Comparison of ENCODE assay signal across 9 cellular contexts in the genomic region with DNA sequence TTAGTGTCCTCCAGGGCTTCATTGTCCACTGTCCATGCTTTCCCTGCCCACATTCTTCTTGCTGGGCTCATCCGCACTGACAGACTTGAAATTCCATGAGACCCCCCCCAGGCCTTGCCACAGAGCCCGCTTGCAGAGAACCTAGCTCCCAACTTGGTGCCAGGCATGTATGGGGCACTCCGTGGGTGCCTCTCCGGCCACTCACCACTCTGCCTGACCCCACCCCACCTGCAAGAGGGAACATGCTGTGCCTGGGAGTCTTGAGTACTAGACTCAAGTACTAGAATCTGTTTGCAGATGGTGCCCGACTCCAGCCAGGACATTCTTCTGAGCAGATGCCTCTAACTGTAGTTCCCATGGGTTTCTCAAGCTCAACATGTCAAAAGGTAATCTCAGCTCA. TPM values are rescaled to one million over a fixed set of nuclear protein-coding genes. Genes with fewer than 3 reads are reported as not detected.
DNase-seq lines count a peak whose midpoint lies in the region; ATAC-seq and TF ChIP-seq lines count a peak whose summit lies in the region.
"Had no signal": no experiment of that assay in that cellular context is flagged by ENCODE, and none has a peak within 500 bp of the region (broad histone marks: within the 10 kb centered on the region; RNA-seq: fewer than 3 reads in every experiment).

No MANE protein-coding gene starts in this region.

- peaks cover 14% of the 10 kb centered on the region for H3K36me3 Mint-ChIP-seq in activated CD4-positive, alpha-beta T cell treated with anti-CD3 and anti-CD28 coated beads, Interleukin-2, amount 10 ng/mL, durations not matched to agents 7 days and 5 days (ENCODE audit: low read depth)
- no peaks in the 10 kb centered on the region for H3K36me3 Mint-ChIP-seq in endodermal cell (ENCODE audit: low read depth)

- peaks cover 62% of the 10 kb centered on the region for H3K4me1 Mint-ChIP-seq in activated CD4-positive, alpha-beta T cell treated with anti-CD3 and anti-CD28 coated beads, Interleukin-2, amount 10 ng/mL, durations not matched to agents 7 days and 5 days
- H3K4me1 Mint-ChIP-seq in endodermal cell: peaks cover 14% of the 10 kb centered on the region

- H3K27ac Mint-ChIP-seq in activated CD4-positive, alpha-beta T cell treated with anti-CD3 and anti-CD28 coated beads, Interleukin-2, amount 10 ng/mL, durations not matched to agents 7 days and 5 days: peak overlapping the region; percentile 83
- no peak overlapping the region for H3K27ac Mint-ChIP-seq in endodermal cell

- H3K4me3 Mint-ChIP-seq in activated CD4-positive, alpha-beta T cell treated with anti-CD3 and anti-CD28 coated beads, Interleukin-2, amount 10 ng/mL, durations not matched to agents 7 days and 5 days: no peak overlapping the region
- no peak overlapping the region for H3K4me3 Mint-ChIP-seq in endodermal cell

- H3K9me3 Mint-ChIP-seq in activated CD4-positive, alpha-beta T cell treated with anti-CD3 and anti-CD28 coated beads, Interleukin-2, amount 10 ng/mL, durations not matched to agents 7 days and 5 days: no peaks in the 10 kb centered on the region
- H3K9me3 Mint-ChIP-seq in endodermal cell: no peaks in the 10 kb centered on the region

- no peak overlapping the region for H3K27ac ChIP-seq in iPS-20b (ENCODE audit: low read length)
- no peak overlapping the region for H3K27ac ChIP-seq in endodermal cell (ENCODE audit: low read depth, low read length)
- H3K27ac ChIP-seq: cardiac muscle cell had no signal

- POLR2A ChIA-PET in activated CD4-positive, alpha-beta T cell treated with anti-CD3 and anti-CD28 coated beads, Interleukin-2, amount 10 ng/mL, durations not matched to agents 7 days and 5 days (lab: Charles Lee): no interaction called here

- H3K27me3 ChIP-seq in iPS-20b (ENCODE audit: insufficient read depth, low read length) (no peaks in the 10 kb centered on the region), endodermal cell (ENCODE audit: control insufficient read depth, insufficient read depth, low read length, poor library complexity, severe bottlenecking) (peaks cover 38% of the 10 kb centered on the region)
- H3K27me3 ChIP-seq: cardiac muscle cell had no signal

- no peaks in the 10 kb centered on the region for H3K36me3 ChIP-seq in iPS-20b (ENCODE audit: insufficient read depth, low read depth, low read length)
- no peaks in the 10 kb centered on the region for H3K36me3 ChIP-seq in endodermal cell (ENCODE audit: control insufficient read depth, insufficient read depth, low read length)
- H3K36me3 ChIP-seq: cardiac muscle cell had no signal

- no peaks in the 10 kb centered on the region for H3K27me3 Mint-ChIP-seq in activated CD4-positive, alpha-beta T cell treated with anti-CD3 and anti-CD28 coated beads, Interleukin-2, amount 10 ng/mL, durations not matched to agents 7 days and 5 days
- peaks cover 24% of the 10 kb centered on the region for H3K27me3 Mint-ChIP-seq in endodermal cell (ENCODE audit: insufficient read depth)

- CTCF ChIA-PET in activated CD4-positive, alpha-beta T cell treated with anti-CD3 and anti-CD28 coated beads, Interleukin-2, amount 10 ng/mL, durations not matched to agents 7 days and 5 days (lab: Charles Lee): interaction anchor here (0.9 to 4.5 kb wide), 7 partner anchors 9 to 144 kb away, joined by 3 to 44 read pairs (median 3); no protein-coding TSS in a partner anchor

- 91 to 93% methylated on average over 5 of the region's 5 CpGs for WGBS in endodermal cell (ENCODE audit: insufficient coverage in 1 of 2, insufficient read length in 1 of 2), 2 experiments

- H3K9ac ChIP-seq in iPS-20b (ENCODE audit: low read depth, low read length): no peak overlapping the region
- no peak overlapping the region for H3K9ac ChIP-seq in endodermal cell (ENCODE audit: extremely low read depth, low read length, poor library complexity, severe bottlenecking)

- no peak for TF ChIP-seq CTCF in endodermal cell (conservative IDR thresholded peaks at IDR 0.05)

- H3K9me3 ChIP-seq in iPS-20b (ENCODE audit: insufficient read depth, low read depth, low read length) (no peaks in the 10 kb centered on the region), endodermal cell (ENCODE audit: control insufficient read depth, low read length) (no peaks in the 10 kb centered on the region)

- no peak for DNase-seq in activated CD4-positive, alpha-beta T cell treated with anti-CD3 and anti-CD28 coated beads, Interleukin-2, amount 10 ng/mL, durations not matched to agents 7 days and 5 days
- no peak for DNase-seq in activated CD4-positive, alpha-beta T cell treated with anti-CD3 and anti-CD28 coated beads for 48 hours
- DNase-seq in activated CD8-positive, alpha-beta memory T cell treated with anti-CD3 and anti-CD28 coated beads, Interleukin-2, amount 50 U/mL, for 48 hours: peak; percentile 46
- DNase-seq in stimulated activated CD8-positive, alpha-beta memory T cell treated with anti-CD3 and anti-CD28 coated beads, Interleukin-4, amount 100 ng/mL, for 48 hours: peak; percentile 22
- DNase-seq in endodermal cell: no peak
- DNase-seq in NCI-H345 treated with DMSO at 0.1 percent for 48 hours (lab: John Stamatoyannopoulos, UW; ENCODE audit: unreplicated experiment): no peak

- ATAC-seq in GM19452 (IDR thresholded peaks at IDR 0.05; ENCODE audit: unreplicated experiment): no peak

- H3K4me3 ChIP-seq in iPS-20b (ENCODE audit: low read length): 0 out of 2 replicates have a peak overlapping the region, but pooled peaks have one; percentile 11
- H3K4me3 ChIP-seq in endodermal cell (ENCODE audit: low read length): no peak overlapping the region
- H3K4me3 ChIP-seq: cardiac muscle cell had no signal

- H3K4me1 ChIP-seq in iPS-20b (ENCODE audit: insufficient read depth, low read length) (peaks cover 26% of the 10 kb centered on the region), endodermal cell (ENCODE audit: control insufficient read depth, insufficient read depth, low read length) (peaks cover 3% of the 10 kb centered on the region)

RNA-seq across cellular contexts. Expression of a gene that starts 47.9 kb away (rescaled TPM):
- total RNA-seq in activated CD4-positive, alpha-beta T cell treated with anti-CD3 and anti-CD28 coated beads, Interleukin-2, amount 10 ng/mL, durations not matched to agents 7 days and 5 days: 10 to 100 TPM; 18.6 to 20.3 TPM
- 1 to 10 TPM; 4.7 to 5.3 TPM for total RNA-seq in endodermal cell
- polyA plus RNA-seq in endodermal cell (2013, experiment 1 of 2): 9.3 TPM
- polyA plus RNA-seq in endodermal cell (2013, experiment 2 of 2): 7.7 TPM

Comparison
In these comparisons a context has a peak if more than half of its experiments do, and no peak if none do; other contexts are left out.
1. DNase-seq: peak in activated CD8-positive, alpha-beta memory T cell treated with anti-CD3 and anti-CD28 coated beads, Interleukin-2, amount 50 U/mL, for 48 hours (single experiment) and stimulated activated CD8-positive, alpha-beta memory T cell treated with anti-CD3 and anti-CD28 coated beads, Interleukin-4, amount 100 ng/mL, for 48 hours (single experiment); none in activated CD4-positive, alpha-beta T cell treated with anti-CD3 and anti-CD28 coated beads, Interleukin-2, amount 10 ng/mL, durations not matched to agents 7 days and 5 days (single experiment), activated CD4-positive, alpha-beta T cell treated with anti-CD3 and anti-CD28 coated beads for 48 hours (single experiment), endodermal cell (single experiment) and NCI-H345 treated with DMSO at 0.1 percent for 48 hours (single experiment).